7 cellular contexts compared by ENCODE assay signal in genomic region chr10:112446855-112447691, GRCh38. TPM values are rescaled to one million over a fixed set of nuclear protein-coding genes. Genes with fewer than 3 reads are reported as not detected.
A peak's percentile ranks its signal among the peaks of the same experiment; 100 is the strongest.
DNase-seq lines count a peak whose midpoint lies in the region; ATAC-seq and TF ChIP-seq lines count a peak whose summit lies in the region.

TSS of gene VTI1A (plus strand) at chr10:112447215. CDS start at chr10:112447374, 159 bp downstream.
TSS of gene ZDHHC6 (minus strand) at chr10:112446914. CDS start at chr10:112445436, 1,478 bp downstream.

- TF ChIP-seq CTCF in GM13977 (IDR thresholded peaks at IDR 0.05; ENCODE audit: extremely low read depth, insufficient read depth, missing control alignments) (peak; percentile 27), ascending aorta (IDR thresholded peaks at IDR 0.05) (peak in 2 of 3 experiments; percentile 17 to 20)

- H3K4me3 ChIP-seq in ascending aorta = peak within 1 kb of the TSS; percentile 72 to 88

- peak; percentile 80 for DNase-seq in GM13977 (ENCODE audit: low spot score)
- DNase-seq in NCI-H1436 treated with DMSO at 0.1 percent for 48 hours (lab: John Stamatoyannopoulos, UW) = peak; percentile 52
- DNase-seq in ascending aorta (ENCODE audit: low spot score in 2 of 2) = peak; percentile 24 to 91
- DNase-seq in hepatic stellate cell (ENCODE audit: low spot score) = peak; percentile 76
- peak; percentile 95 for DNase-seq in retina

- no peaks in the 10 kb centered on the region for H3K9me3 ChIP-seq in ascending aorta

- H3K4me1 ChIP-seq in ascending aorta = peaks cover 0 to 13% of the 10 kb centered on the region in 2 donors

- peaks cover 3 to 26% of the 10 kb centered on the region in 2 donors for H3K36me3 ChIP-seq in ascending aorta

- peak; percentile 97 for ATAC-seq in HG02798 (IDR thresholded peaks at IDR 0.05; ENCODE audit: poor library complexity, unreplicated experiment)

- intact Hi-C loops in T-helper 2 cell treated with Interferon-gamma antibody and Interleukin-4, amounts not matched to agents 100 ng/mL and 5 ng/mL, for 36 hours (cut with micrococcal nuclease) = loop anchor here (1.0 to 5.0 kb wide), 4 partner anchors 71 to 1528 kb away; partner anchors contain the start of genes BBIP1, CASP7, GPAM and SHOC2
- intact Hi-C loops in ascending aorta (cut with DNase I) = loop anchor here (5.0 kb wide), 1 partner anchor 265 kb away; the partner anchor contains the start of gene GPAM

- H3K27ac ChIP-seq in ascending aorta = peak within 1 kb of the TSS; percentile 69 to 90

- in situ Hi-C loops in GM13977 (cut with MboI; ENCODE audit: low pct_unique_long_range_greater_than_20kb, low sequenced_read_pairs, unreplicated experiment) = loop anchor here (25.0 kb wide), 1 partner anchor 260 kb away; the partner anchor contains the start of gene GPAM

- no peaks in the 10 kb centered on the region for H3K27me3 ChIP-seq in ascending aorta

RNA-seq across cellular contexts. Expression of gene VTI1A, which starts in this region (rescaled TPM):
- total RNA-seq in T-helper 2 cell treated with Interferon-gamma antibody and Interleukin-4, amounts not matched to agents 100 ng/mL and 5 ng/mL, for 36 hours = 41.5 and 42.6 TPM in 2 replicates
- total RNA-seq in ascending aorta = 32.5 TPM

RNA-seq across cellular contexts. Expression of gene ZDHHC6, which starts in this region (rescaled TPM):
- 46.7 and 48.8 TPM in 2 replicates for total RNA-seq in T-helper 2 cell treated with Interferon-gamma antibody and Interleukin-4, amounts not matched to agents 100 ng/mL and 5 ng/mL, for 36 hours
- 67.3 TPM for total RNA-seq in ascending aorta

Comparison
In these comparisons a context has a peak if more than half of its experiments do, and no peak if none do; other contexts are left out.
1. Peak in every context shown above with its lines: DNase-seq, ATAC-seq, H3K4me3 ChIP-seq and H3K27ac ChIP-seq.